In genomic region chr21:42781981-42782722, GRCh38 we compare ENCODE assay signal across 11 cellular contexts.
DNase-seq lines count a peak whose midpoint lies in the region; ATAC-seq and TF ChIP-seq lines count a peak whose summit lies in the region.
"Had no signal": no experiment of that assay in that cellular context is flagged by ENCODE, and none has a peak within 500 bp of the region (broad histone marks: within the 10 kb centered on the region; RNA-seq: fewer than 3 reads in every experiment).

No MANE protein-coding gene starts in this region.

- no peak for ATAC-seq in T-cell (replicated peaks in 1 of 4)
- ATAC-seq in left colon = peak; percentile 24
- no peak for ATAC-seq in gastrocnemius medialis
- ATAC-seq in HG02870 (IDR thresholded peaks at IDR 0.05; ENCODE audit: unreplicated experiment) = no peak

- intact Hi-C loops in left colon (cut with DNase I, micrococcal nuclease) (no loop called here), gastrocnemius medialis (cut with DNase I; ENCODE audit: low total_unique reads) (no loop called here), lower leg skin (cut with DNase I; ENCODE audit: low total_unique reads) (no loop called here)

- POLR2A ChIA-PET in activated CD4-positive, alpha-beta T cell treated with anti-CD3 and anti-CD28 coated beads, Interleukin-2, amount 10 ng/mL, durations not matched to agents 7 days and 5 days (lab: Charles Lee) = interaction anchor here (0.5 kb wide), 1 partner anchor 29 kb away, joined by 3 read pairs; no protein-coding TSS in a partner anchor
- POLR2A ChIA-PET in T-cell (lab: Charles Lee) = no interaction called here

- H3K9me3 ChIP-seq in gastrocnemius medialis = no peaks in the 10 kb centered on the region
- H3K9me3 ChIP-seq: ascending aorta had no signal

- peak overlapping the region in 3 of 4 donors; percentile 52 to 76 (median 67) for H3K27ac ChIP-seq in gastrocnemius medialis
- H3K27ac ChIP-seq: ascending aorta had no signal

- in situ Hi-C loops in gastrocnemius medialis (cut with MboI; ENCODE audit: low sequenced_read_pairs in 4 of 4) (loop anchor here in 1 of 4 donors (25.0 kb wide), 1 partner anchor 105 kb away; the partner anchor contains the start of genes NDUFV3 and WDR4), GM13977 (cut with MboI; ENCODE audit: low pct_unique_long_range_greater_than_20kb, low sequenced_read_pairs, unreplicated experiment) (no loop called here)

- H3K36me3 Mint-ChIP-seq in activated CD4-positive, alpha-beta T cell treated with anti-CD3 and anti-CD28 coated beads, Interleukin-2, amount 10 ng/mL, durations not matched to agents 7 days and 5 days (ENCODE audit: low read depth) = peaks cover 2% of the 10 kb centered on the region
- no peaks in the 10 kb centered on the region for H3K36me3 Mint-ChIP-seq in T-cell

- H3K4me3 ChIP-seq in gastrocnemius medialis = no peak overlapping the region
- no peak overlapping the region for H3K4me3 ChIP-seq in lower leg skin (ENCODE audit: low read depth, poor library complexity, severe bottlenecking)
- H3K4me3 ChIP-seq: ascending aorta had no signal

- TF ChIP-seq CTCF in gastrocnemius medialis (IDR thresholded peaks at IDR 0.05 in 4 of 5, conservative IDR thresholded peaks at IDR 0.05 in 1 of 5) = no peak
- TF ChIP-seq CTCF in GM13977 (IDR thresholded peaks at IDR 0.05; ENCODE audit: extremely low read depth, insufficient read depth, missing control alignments) = no peak
- TF ChIP-seq CTCF in lower leg skin (IDR thresholded peaks at IDR 0.05) = no peak

- WGBS in lower leg skin, 2 donors = 75 to 79% methylated on average over 14 of the region's 14 CpGs

- H3K27ac Mint-ChIP-seq in activated CD4-positive, alpha-beta T cell treated with anti-CD3 and anti-CD28 coated beads, Interleukin-2, amount 10 ng/mL, durations not matched to agents 7 days and 5 days = peak overlapping the region; percentile 100
- peak overlapping the region; percentile 99 to 100 for H3K27ac Mint-ChIP-seq in T-cell

- H3K4me1 Mint-ChIP-seq in activated CD4-positive, alpha-beta T cell treated with anti-CD3 and anti-CD28 coated beads, Interleukin-2, amount 10 ng/mL, durations not matched to agents 7 days and 5 days = peaks cover 44% of the 10 kb centered on the region
- peaks cover 48 to 55% (median 55%) of the 10 kb centered on the region in 3 donors for H3K4me1 Mint-ChIP-seq in T-cell

- peaks cover 32 to 45% (median 34%) of the 10 kb centered on the region in 3 donors for H3K27me3 ChIP-seq in gastrocnemius medialis
- H3K27me3 ChIP-seq: ascending aorta had no signal

- no peak for DNase-seq in activated CD4-positive, alpha-beta T cell treated with anti-CD3 and anti-CD28 coated beads, Interleukin-2, amount 10 ng/mL, durations not matched to agents 7 days and 5 days
- DNase-seq in activated CD4-positive, alpha-beta T cell treated with anti-CD3 and anti-CD28 coated beads, Interleukin-2, amount 50 U/mL, for 48 hours = no peak
- DNase-seq in T-cell = peak in 1 of 34 experiments; percentile 9
- DNase-seq in left colon = peak in 1 of 2 donors; percentile 27
- no peak for DNase-seq in gastrocnemius medialis
- no peak for DNase-seq in GM13977 (ENCODE audit: low spot score)
- no peak for DNase-seq in lower leg skin (ENCODE audit: low spot score in 2 of 2)
- DNase-seq: activated CD4-positive, CD25-positive, alpha-beta regulatory T cell; stimulated activated CD4-positive, alpha-beta T cell treated with anti-CD3 and anti-CD28 coated beads, Interleukin-1b, Interleukin-23, amount 100 ng/mL, for 48 hours had no signal

- H3K4me1 ChIP-seq in gastrocnemius medialis = peaks cover 0 to 3% of the 10 kb centered on the region in 2 donors
- H3K4me1 ChIP-seq: ascending aorta had no signal

- CTCF ChIA-PET in activated CD4-positive, alpha-beta T cell treated with anti-CD3 and anti-CD28 coated beads, Interleukin-2, amount 10 ng/mL, durations not matched to agents 7 days and 5 days (lab: Charles Lee) = interaction anchor here (1.1 to 1.5 kb wide), 2 partner anchors 9 to 15 kb away, joined by 3 read pairs; no protein-coding TSS in a partner anchor
- CTCF ChIA-PET in T-cell (lab: Charles Lee) = interaction anchor here in 1 of 2 donors (0.6 kb wide), 1 partner anchor 9 kb away, joined by 7 read pairs; no protein-coding TSS in a partner anchor

- TF ChIP-seq POLR2A in gastrocnemius medialis (IDR thresholded peaks at IDR 0.05) (no peak), lower leg skin (IDR thresholded peaks at IDR 0.05) (no peak)

- H3K27me3 Mint-ChIP-seq in activated CD4-positive, alpha-beta T cell treated with anti-CD3 and anti-CD28 coated beads, Interleukin-2, amount 10 ng/mL, durations not matched to agents 7 days and 5 days = peaks cover 29% of the 10 kb centered on the region
- peaks cover 0 to 2% of the 10 kb centered on the region in 2 donors for H3K27me3 Mint-ChIP-seq in T-cell

- H3K4me3 Mint-ChIP-seq in activated CD4-positive, alpha-beta T cell treated with anti-CD3 and anti-CD28 coated beads, Interleukin-2, amount 10 ng/mL, durations not matched to agents 7 days and 5 days = no peak overlapping the region
- H3K4me3 Mint-ChIP-seq in T-cell = peak overlapping the region in 1 of 3 donors; percentile 80

- no peaks in the 10 kb centered on the region for H3K36me3 ChIP-seq in gastrocnemius medialis
- H3K36me3 ChIP-seq: ascending aorta had no signal

- H3K9me3 Mint-ChIP-seq in activated CD4-positive, alpha-beta T cell treated with anti-CD3 and anti-CD28 coated beads, Interleukin-2, amount 10 ng/mL, durations not matched to agents 7 days and 5 days = peaks cover 4% of the 10 kb centered on the region
- no peaks in the 10 kb centered on the region for H3K9me3 Mint-ChIP-seq in T-cell
